Comparison of ENCODE assay signal across 21 cellular contexts in genomic region chr18:9659499-9660387, GRCh38. TPM values are rescaled to one million over a fixed set of nuclear protein-coding genes. Genes with fewer than 3 reads are reported as not detected.
"Had no signal": no experiment of that assay in that cellular context is flagged by ENCODE, and none has a peak within 500 bp of the region (broad histone marks: within the 10 kb centered on the region; RNA-seq: fewer than 3 reads in every experiment).

No MANE protein-coding gene starts in this region.

- H3K27ac ChIP-seq: colonic mucosa, heart right ventricle, parathyroid adenoma, suprapubic skin, upper lobe of left lung had no signal

- H3K4me2 ChIP-seq: smooth muscle cell had no signal

- H3K79me2 ChIP-seq: parathyroid adenoma had no signal

- DNase-seq: activated CD4-positive, alpha-beta T cell treated with anti-CD3 and anti-CD28 coated beads, Interleukin-2, amount 10 ng/mL, durations not matched to agents 24 days and 14 days; activated CD4-positive, CD25-positive, alpha-beta regulatory T cell; activated CD8-positive, alpha-beta T cell treated with anti-CD3 and anti-CD28 coated beads, Interleukin-2, amount 10 ng/mL, durations not matched to agents 7 days and 5 days; activated naive CD4-positive, alpha-beta T cell treated with anti-CD3 and anti-CD28 coated beads for 36 hours; activated T-cell treated with anti-CD3 and anti-CD28 coated beads, Interleukin-2, amount 50 U/mL, for 24 hours; central memory CD4-positive, alpha-beta T cell; colonic mucosa; erythroblast; heart right ventricle; immature natural killer cell; left ventricle myocardium superior; mucosa of descending colon; naive B cell; stimulated activated CD4-positive, alpha-beta T cell treated with anti-CD3 and anti-CD28 coated beads, Interleukin-4, amount 100 ng/mL, for 1 hour; stimulated activated naive CD8-positive, alpha-beta T cell treated with anti-CD3 and anti-CD28 coated beads, Interleukin-15, amount 100 ng/mL, for 72 hours; T-cell had no signal

- H3K9ac ChIP-seq: parathyroid adenoma had no signal

- H3K4me3 ChIP-seq: colonic mucosa, heart right ventricle, mucosa of descending colon, smooth muscle cell, suprapubic skin, upper lobe of left lung had no signal

- H3K9me3 ChIP-seq: colonic mucosa, heart right ventricle, mucosa of descending colon, suprapubic skin, upper lobe of left lung had no signal

- H3K27me3 ChIP-seq: colonic mucosa, heart right ventricle, suprapubic skin, upper lobe of left lung had no signal

- H3K36me3 ChIP-seq: colonic mucosa, heart right ventricle, suprapubic skin, upper lobe of left lung had no signal

- H2AFZ ChIP-seq: parathyroid adenoma had no signal

- H3K4me1 ChIP-seq: colonic mucosa, heart right ventricle, parathyroid adenoma, upper lobe of left lung had no signal

- ATAC-seq: activated CD8-positive, alpha-beta T cell treated with anti-CD3 and anti-CD28 coated beads, Interleukin-2, amount 10 ng/mL, durations not matched to agents 7 days and 5 days; heart right ventricle; left ventricle myocardium superior; mucosa of descending colon; sciatic nerve; stimulated activated naive CD8-positive, alpha-beta T cell treated with anti-CD3 and anti-CD28 coated beads, Interleukin-15, amount 100 ng/mL, for 72 hours; T-cell had no signal

RNA-seq across cellular contexts. Expression of gene RAB31, which starts 48.4 kb away (rescaled TPM):
- total RNA-seq: activated CD4-positive, alpha-beta T cell treated with anti-CD3 and anti-CD28 coated beads, Interleukin-2, amount 10 ng/mL, durations not matched to agents 24 days and 14 days; activated CD8-positive, alpha-beta T cell treated with anti-CD3 and anti-CD28 coated beads, Interleukin-2, amount 10 ng/mL, durations not matched to agents 7 days and 5 days had no signal
